1 cellular context compared by ENCODE assay signal in the genomic region with DNA sequence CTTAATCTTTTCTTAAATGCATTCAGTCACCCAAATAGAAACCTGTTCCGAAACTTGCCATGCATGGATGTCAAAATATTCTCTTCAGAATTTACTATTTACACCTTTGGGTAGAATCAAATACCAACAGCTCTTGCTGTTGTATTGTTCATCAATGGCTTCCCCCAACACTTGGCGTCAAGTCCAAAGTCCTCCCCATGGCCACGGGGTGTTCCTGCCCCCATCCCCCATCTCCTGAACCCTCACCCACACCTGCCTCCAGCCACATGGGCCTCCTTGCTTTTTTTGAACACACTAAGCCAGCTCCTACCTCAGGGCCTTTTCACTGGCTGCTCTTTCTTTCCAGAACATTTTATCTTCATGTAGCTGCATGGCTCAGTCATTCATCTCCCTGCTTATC.
TF ChIP-seq lines count a peak whose summit lies in the region.

No MANE protein-coding gene starts in this region.

TF ChIP-seq in HepG2, 621 proteins besides CTCF, POLR2A, EP300 and RAD21 (continues in another document):
- TF ChIP-seq, protein P1, sequence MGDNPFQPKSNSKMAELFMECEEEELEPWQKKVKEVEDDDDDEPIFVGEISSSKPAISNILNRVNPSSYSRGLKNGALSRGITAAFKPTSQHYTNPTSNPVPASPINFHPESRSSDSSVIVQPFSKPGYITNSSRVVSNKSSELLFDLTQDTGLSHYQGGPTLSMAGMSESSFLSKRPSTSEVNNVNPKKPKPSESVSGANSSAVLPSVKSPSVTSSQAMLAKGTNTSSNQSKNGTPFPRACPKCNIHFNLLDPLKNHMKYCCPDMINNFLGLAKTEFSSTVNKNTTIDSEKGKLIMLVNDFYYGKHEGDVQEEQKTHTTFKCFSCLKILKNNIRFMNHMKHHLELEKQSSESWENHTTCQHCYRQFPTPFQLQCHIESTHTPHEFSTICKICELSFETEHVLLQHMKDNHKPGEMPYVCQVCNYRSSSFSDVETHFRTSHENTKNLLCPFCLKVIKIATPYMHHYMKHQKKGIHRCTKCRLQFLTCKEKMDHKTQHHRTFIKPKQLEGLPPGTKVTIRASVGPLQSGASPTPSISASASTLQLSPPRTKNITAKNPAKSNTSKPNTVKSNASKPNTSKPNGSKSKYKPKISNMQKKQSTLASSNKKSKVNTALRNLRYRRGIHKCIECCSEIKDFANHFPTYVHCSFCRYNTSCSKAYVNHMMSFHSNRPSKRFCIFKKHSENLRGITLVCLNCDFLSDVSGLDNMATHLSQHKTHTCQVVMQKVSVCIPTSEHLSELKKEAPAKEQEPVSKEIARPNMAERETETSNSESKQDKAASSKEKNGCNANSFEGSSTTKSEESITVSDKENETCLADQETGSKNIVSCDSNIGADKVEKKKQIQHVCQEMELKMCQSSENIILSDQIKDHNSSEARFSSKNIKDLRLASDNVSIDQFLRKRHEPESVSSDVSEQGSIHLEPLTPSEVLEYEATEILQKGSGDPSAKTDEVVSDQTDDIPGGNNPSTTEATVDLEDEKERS (CRISPR knock-in tag; IDR thresholded peaks at IDR 0.05) = no peak
- TF ChIP-seq, protein P2, sequence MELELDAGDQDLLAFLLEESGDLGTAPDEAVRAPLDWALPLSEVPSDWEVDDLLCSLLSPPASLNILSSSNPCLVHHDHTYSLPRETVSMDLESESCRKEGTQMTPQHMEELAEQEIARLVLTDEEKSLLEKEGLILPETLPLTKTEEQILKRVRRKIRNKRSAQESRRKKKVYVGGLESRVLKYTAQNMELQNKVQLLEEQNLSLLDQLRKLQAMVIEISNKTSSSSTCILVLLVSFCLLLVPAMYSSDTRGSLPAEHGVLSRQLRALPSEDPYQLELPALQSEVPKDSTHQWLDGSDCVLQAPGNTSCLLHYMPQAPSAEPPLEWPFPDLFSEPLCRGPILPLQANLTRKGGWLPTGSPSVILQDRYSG (CRISPR knock-in tag; IDR thresholded peaks at IDR 0.05) = no peak
- no peak for TF ChIP-seq ZNF138 (CRISPR knock-in tag; IDR thresholded peaks at IDR 0.05; ENCODE audit: low read depth)
- no peak for TF ChIP-seq JUNB (CRISPR knock-in tag; IDR thresholded peaks at IDR 0.05; ENCODE audit: borderline replicate concordance)
- TF ChIP-seq, protein P3, sequence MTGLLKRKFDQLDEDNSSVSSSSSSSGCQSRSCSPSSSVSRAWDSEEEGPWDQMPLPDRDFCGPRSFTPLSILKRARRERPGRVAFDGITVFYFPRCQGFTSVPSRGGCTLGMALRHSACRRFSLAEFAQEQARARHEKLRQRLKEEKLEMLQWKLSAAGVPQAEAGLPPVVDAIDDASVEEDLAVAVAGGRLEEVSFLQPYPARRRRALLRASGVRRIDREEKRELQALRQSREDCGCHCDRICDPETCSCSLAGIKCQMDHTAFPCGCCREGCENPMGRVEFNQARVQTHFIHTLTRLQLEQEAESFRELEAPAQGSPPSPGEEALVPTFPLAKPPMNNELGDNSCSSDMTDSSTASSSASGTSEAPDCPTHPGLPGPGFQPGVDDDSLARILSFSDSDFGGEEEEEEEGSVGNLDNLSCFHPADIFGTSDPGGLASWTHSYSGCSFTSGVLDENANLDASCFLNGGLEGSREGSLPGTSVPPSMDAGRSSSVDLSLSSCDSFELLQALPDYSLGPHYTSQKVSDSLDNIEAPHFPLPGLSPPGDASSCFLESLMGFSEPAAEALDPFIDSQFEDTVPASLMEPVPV (CRISPR knock-in tag; IDR thresholded peaks at IDR 0.05) = no peak
- TF ChIP-seq ZMYM3 (CRISPR knock-in tag; IDR thresholded peaks at IDR 0.05) = peak; percentile 49; the same call in 1 of the 2 replicates
- no peak for TF ChIP-seq ZNF44 (CRISPR knock-in tag; IDR thresholded peaks at IDR 0.05)
- TF ChIP-seq FOSL2 (CRISPR knock-in tag; IDR thresholded peaks at IDR 0.05) = no peak
- no peak for TF ChIP-seq SMAD9 (CRISPR knock-in tag; IDR thresholded peaks at IDR 0.05)
- TF ChIP-seq, protein P4, sequence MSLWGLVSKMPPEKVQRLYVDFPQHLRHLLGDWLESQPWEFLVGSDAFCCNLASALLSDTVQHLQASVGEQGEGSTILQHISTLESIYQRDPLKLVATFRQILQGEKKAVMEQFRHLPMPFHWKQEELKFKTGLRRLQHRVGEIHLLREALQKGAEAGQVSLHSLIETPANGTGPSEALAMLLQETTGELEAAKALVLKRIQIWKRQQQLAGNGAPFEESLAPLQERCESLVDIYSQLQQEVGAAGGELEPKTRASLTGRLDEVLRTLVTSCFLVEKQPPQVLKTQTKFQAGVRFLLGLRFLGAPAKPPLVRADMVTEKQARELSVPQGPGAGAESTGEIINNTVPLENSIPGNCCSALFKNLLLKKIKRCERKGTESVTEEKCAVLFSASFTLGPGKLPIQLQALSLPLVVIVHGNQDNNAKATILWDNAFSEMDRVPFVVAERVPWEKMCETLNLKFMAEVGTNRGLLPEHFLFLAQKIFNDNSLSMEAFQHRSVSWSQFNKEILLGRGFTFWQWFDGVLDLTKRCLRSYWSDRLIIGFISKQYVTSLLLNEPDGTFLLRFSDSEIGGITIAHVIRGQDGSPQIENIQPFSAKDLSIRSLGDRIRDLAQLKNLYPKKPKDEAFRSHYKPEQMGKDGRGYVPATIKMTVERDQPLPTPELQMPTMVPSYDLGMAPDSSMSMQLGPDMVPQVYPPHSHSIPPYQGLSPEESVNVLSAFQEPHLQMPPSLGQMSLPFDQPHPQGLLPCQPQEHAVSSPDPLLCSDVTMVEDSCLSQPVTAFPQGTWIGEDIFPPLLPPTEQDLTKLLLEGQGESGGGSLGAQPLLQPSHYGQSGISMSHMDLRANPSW (CRISPR knock-in tag; IDR thresholded peaks at IDR 0.05; ENCODE audit: borderline replicate concordance) = no peak
- no peak for TF ChIP-seq ZNF441 (CRISPR knock-in tag; IDR thresholded peaks at IDR 0.05; ENCODE audit: borderline replicate concordance)
- TF ChIP-seq KDM1A (CRISPR knock-in tag; IDR thresholded peaks at IDR 0.05) = peak; percentile 66; the same call in 1 of the 2 replicates
- TF ChIP-seq CHD4 (IDR thresholded peaks at IDR 0.05; ENCODE audit: borderline replicate concordance, low read length) = 0 out of 2 replicates have a peak, but pooled peaks have one; percentile 38
- TF ChIP-seq, protein P5, sequence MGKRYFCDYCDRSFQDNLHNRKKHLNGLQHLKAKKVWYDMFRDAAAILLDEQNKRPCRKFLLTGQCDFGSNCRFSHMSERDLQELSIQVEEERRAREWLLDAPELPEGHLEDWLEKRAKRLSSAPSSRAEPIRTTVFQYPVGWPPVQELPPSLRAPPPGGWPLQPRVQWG (CRISPR knock-in tag; IDR thresholded peaks at IDR 0.05; ENCODE audit: borderline replicate concordance, low read depth) = no peak
- TF ChIP-seq HNF4G (IDR thresholded peaks at IDR 0.05; ENCODE audit: borderline replicate concordance, low read depth, low read length) = 0 out of 2 replicates have a peak, but pooled peaks have one; percentile 15
- TF ChIP-seq HNF4G (CRISPR knock-in tag; IDR thresholded peaks at IDR 0.05; ENCODE audit: borderline replicate concordance, low read depth) = no peak
- TF ChIP-seq MED1 (CRISPR knock-in tag; IDR thresholded peaks at IDR 0.05) = no peak
- TF ChIP-seq HNF4A (CRISPR knock-in tag; IDR thresholded peaks at IDR 0.05) = peak; percentile 41; the same call in 1 of the 2 replicates
- no peak for TF ChIP-seq MTF1 (CRISPR knock-in tag; IDR thresholded peaks at IDR 0.05)
- TF ChIP-seq ZNF644 (CRISPR knock-in tag; IDR thresholded peaks at IDR 0.05; ENCODE audit: low read depth) = 0 out of 2 replicates have a peak, but pooled peaks have one; percentile 45
- TF ChIP-seq, protein P6, sequence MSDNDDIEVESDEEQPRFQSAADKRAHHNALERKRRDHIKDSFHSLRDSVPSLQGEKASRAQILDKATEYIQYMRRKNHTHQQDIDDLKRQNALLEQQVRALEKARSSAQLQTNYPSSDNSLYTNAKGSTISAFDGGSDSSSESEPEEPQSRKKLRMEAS (IDR thresholded peaks at IDR 0.05) = 0 out of 2 replicates have a peak, but pooled peaks have one; percentile 21
- TF ChIP-seq TCF7 (IDR thresholded peaks at IDR 0.05; ENCODE audit: low read depth) = no peak
- no peak for TF ChIP-seq ZNF782 (CRISPR knock-in tag; IDR thresholded peaks at IDR 0.05; ENCODE audit: borderline replicate concordance)
- no peak for TF ChIP-seq ZNF17 (CRISPR knock-in tag; IDR thresholded peaks at IDR 0.05)
- TF ChIP-seq RORA (CRISPR knock-in tag; IDR thresholded peaks at IDR 0.05) = no peak
- no peak for TF ChIP-seq ZNF678 (CRISPR knock-in tag; IDR thresholded peaks at IDR 0.05)
- TF ChIP-seq ASH2L (IDR thresholded peaks at IDR 0.05; ENCODE audit: insufficient read length, low read depth, low read length) = no peak
- no peak for TF ChIP-seq JDP2 (CRISPR knock-in tag; IDR thresholded peaks at IDR 0.05; ENCODE audit: borderline replicate concordance)
- TF ChIP-seq, protein P7, sequence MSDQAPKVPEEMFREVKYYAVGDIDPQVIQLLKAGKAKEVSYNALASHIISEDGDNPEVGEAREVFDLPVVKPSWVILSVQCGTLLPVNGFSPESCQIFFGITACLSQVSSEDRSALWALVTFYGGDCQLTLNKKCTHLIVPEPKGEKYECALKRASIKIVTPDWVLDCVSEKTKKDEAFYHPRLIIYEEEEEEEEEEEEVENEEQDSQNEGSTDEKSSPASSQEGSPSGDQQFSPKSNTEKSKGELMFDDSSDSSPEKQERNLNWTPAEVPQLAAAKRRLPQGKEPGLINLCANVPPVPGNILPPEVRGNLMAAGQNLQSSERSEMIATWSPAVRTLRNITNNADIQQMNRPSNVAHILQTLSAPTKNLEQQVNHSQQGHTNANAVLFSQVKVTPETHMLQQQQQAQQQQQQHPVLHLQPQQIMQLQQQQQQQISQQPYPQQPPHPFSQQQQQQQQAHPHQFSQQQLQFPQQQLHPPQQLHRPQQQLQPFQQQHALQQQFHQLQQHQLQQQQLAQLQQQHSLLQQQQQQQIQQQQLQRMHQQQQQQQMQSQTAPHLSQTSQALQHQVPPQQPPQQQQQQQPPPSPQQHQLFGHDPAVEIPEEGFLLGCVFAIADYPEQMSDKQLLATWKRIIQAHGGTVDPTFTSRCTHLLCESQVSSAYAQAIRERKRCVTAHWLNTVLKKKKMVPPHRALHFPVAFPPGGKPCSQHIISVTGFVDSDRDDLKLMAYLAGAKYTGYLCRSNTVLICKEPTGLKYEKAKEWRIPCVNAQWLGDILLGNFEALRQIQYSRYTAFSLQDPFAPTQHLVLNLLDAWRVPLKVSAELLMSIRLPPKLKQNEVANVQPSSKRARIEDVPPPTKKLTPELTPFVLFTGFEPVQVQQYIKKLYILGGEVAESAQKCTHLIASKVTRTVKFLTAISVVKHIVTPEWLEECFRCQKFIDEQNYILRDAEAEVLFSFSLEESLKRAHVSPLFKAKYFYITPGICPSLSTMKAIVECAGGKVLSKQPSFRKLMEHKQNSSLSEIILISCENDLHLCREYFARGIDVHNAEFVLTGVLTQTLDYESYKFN (CRISPR knock-in tag; conservative IDR thresholded peaks at IDR 0.05) = 0 out of 2 replicates have a peak, but pooled peaks have one; percentile 16
- TF ChIP-seq, protein P8, sequence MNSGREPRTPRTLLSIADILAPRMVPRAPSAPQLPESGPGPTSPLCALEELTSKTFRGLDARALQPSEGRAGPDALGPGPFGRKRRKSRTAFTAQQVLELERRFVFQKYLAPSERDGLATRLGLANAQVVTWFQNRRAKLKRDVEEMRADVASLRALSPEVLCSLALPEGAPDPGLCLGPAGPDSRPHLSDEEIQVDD (CRISPR knock-in tag; IDR thresholded peaks at IDR 0.05; ENCODE audit: borderline replicate concordance) = no peak
- TF ChIP-seq, protein P9, sequence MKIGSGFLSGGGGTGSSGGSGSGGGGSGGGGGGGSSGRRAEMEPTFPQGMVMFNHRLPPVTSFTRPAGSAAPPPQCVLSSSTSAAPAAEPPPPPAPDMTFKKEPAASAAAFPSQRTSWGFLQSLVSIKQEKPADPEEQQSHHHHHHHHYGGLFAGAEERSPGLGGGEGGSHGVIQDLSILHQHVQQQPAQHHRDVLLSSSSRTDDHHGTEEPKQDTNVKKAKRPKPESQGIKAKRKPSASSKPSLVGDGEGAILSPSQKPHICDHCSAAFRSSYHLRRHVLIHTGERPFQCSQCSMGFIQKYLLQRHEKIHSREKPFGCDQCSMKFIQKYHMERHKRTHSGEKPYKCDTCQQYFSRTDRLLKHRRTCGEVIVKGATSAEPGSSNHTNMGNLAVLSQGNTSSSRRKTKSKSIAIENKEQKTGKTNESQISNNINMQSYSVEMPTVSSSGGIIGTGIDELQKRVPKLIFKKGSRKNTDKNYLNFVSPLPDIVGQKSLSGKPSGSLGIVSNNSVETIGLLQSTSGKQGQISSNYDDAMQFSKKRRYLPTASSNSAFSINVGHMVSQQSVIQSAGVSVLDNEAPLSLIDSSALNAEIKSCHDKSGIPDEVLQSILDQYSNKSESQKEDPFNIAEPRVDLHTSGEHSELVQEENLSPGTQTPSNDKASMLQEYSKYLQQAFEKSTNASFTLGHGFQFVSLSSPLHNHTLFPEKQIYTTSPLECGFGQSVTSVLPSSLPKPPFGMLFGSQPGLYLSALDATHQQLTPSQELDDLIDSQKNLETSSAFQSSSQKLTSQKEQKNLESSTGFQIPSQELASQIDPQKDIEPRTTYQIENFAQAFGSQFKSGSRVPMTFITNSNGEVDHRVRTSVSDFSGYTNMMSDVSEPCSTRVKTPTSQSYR (CRISPR knock-in tag; IDR thresholded peaks at IDR 0.05; ENCODE audit: borderline replicate concordance) = peak; percentile 77
- TF ChIP-seq, protein P10, sequence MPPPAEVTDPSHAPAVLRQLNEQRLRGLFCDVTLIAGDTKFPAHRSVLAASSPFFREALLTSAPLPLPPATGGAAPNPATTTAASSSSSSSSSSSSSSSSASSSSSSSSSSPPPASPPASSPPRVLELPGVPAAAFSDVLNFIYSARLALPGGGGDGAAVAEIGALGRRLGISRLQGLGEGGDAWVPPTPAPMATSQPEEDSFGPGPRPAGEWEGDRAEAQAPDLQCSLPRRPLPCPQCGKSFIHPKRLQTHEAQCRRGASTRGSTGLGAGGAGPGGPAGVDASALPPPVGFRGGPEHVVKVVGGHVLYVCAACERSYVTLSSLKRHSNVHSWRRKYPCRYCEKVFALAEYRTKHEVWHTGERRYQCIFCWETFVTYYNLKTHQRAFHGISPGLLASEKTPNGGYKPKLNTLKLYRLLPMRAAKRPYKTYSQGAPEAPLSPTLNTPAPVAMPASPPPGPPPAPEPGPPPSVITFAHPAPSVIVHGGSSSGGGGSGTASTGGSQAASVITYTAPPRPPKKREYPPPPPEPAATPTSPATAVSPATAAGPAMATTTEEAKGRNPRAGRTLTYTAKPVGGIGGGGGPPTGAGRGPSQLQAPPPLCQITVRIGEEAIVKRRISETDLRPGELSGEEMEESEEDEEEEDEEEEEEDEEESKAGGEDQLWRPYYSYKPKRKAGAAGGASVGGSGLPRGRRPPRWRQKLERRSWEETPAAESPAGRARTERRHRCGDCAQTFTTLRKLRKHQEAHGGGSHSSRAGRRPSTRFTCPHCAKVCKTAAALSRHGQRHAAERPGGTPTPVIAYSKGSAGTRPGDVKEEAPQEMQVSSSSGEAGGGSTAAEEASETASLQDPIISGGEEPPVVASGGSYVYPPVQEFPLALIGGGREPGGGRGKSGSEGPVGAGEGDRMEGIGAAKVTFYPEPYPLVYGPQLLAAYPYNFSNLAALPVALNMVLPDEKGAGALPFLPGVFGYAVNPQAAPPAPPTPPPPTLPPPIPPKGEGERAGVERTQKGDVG (CRISPR knock-in tag; IDR thresholded peaks at IDR 0.05; ENCODE audit: borderline replicate concordance) = no peak
- no peak for TF ChIP-seq KLF9 (CRISPR knock-in tag; IDR thresholded peaks at IDR 0.05; ENCODE audit: low read depth)
- no peak for TF ChIP-seq NFRKB (IDR thresholded peaks at IDR 0.05)
- 0 out of 2 replicates have a peak, but pooled peaks have one; percentile 15 for TF ChIP-seq SAP130 (CRISPR knock-in tag; IDR thresholded peaks at IDR 0.05; ENCODE audit: low read depth)
- TF ChIP-seq HMG20B (CRISPR knock-in tag; conservative IDR thresholded peaks at IDR 0.05) = no peak
